Comparison of ENCODE assay signal across 17 cellular contexts in genomic region chr1:219298581-219299148, GRCh38.
DNase-seq lines count a peak whose midpoint lies in the region; ATAC-seq, FAIRE-seq and TF ChIP-seq lines count a peak whose summit lies in the region.
"Had no signal": no experiment of that assay in that cellular context is flagged by ENCODE, and none has a peak within 500 bp of the region (broad histone marks: within the 10 kb centered on the region; RNA-seq: fewer than 3 reads in every experiment).

No MANE protein-coding gene starts in this region.

- no peaks in the 10 kb centered on the region for H4K20me1 ChIP-seq in endothelial cell of umbilical vein (replicated peaks; ENCODE audit: control insufficient read depth, extremely low read depth, insufficient read depth, low read length)

- BruUV-seq in endothelial cell of umbilical vein (replicated peaks; lab: Mats Ljungman, UMichigan) = no TSS peak

- POLR2A ChIA-PET in endothelial cell of umbilical vein (lab: Charles Lee) = no interaction called here

- no peaks in the 10 kb centered on the region for H3K9me3 ChIP-seq in endothelial cell of umbilical vein (replicated peaks; ENCODE audit: control insufficient read depth, insufficient read depth, low read length)
- H3K9me3 ChIP-seq in thoracic aorta = no peaks in the 10 kb centered on the region
- no peaks in the 10 kb centered on the region for H3K9me3 ChIP-seq in BE2C
- H3K9me3 ChIP-seq: HAP-1 had no signal

- no peak overlapping the region; the same call in 1 of the 2 replicates for H3K4me3 Mint-ChIP-seq in HFFc6
- H3K4me3 Mint-ChIP-seq: activated naive CD4-positive, alpha-beta T cell treated with anti-CD3 and anti-CD28 coated beads for 36 hours; naive thymus-derived CD4-positive, alpha-beta T cell had no signal

- no peak overlapping the region for H3K4me2 ChIP-seq in endothelial cell of umbilical vein (ENCODE audit: insufficient read depth, low read length)

- no peaks in the 10 kb centered on the region for H3K27me3 ChIP-seq in endothelial cell of umbilical vein (ENCODE audit: control insufficient read depth in 2 of 2, insufficient read depth in 2 of 2, low read length in 2 of 2)
- H3K27me3 ChIP-seq in thoracic aorta (replicated peaks; ENCODE audit: insufficient read depth) = no peaks in the 10 kb centered on the region
- no peaks in the 10 kb centered on the region for H3K27me3 ChIP-seq in BE2C

- H3K9me1 ChIP-seq in endothelial cell of umbilical vein (replicated peaks; ENCODE audit: control insufficient read depth, extremely low read depth, insufficient read depth, low read length) = no peaks in the 10 kb centered on the region

- peak; percentile 74 for DNase-seq in HFFc6
- DNase-seq in endothelial cell of umbilical vein (ENCODE audit: low read depth, low spot score) = peak; percentile 71
- DNase-seq in kidney glomerular epithelial cell (lab: John Stamatoyannopoulos, UW) = peak; percentile 75
- no peak for DNase-seq in thoracic aorta (ENCODE audit: low spot score)
- DNase-seq in BE2C = no peak
- DNase-seq in NOMO-1 (lab: John Stamatoyannopoulos, UW; ENCODE audit: unreplicated experiment in 2 of 2) = no peak
- DNase-seq in posterior vena cava (ENCODE audit: low spot score) = no peak
- DNase-seq: activated naive CD4-positive, alpha-beta T cell treated with anti-CD3 and anti-CD28 coated beads for 36 hours; naive thymus-derived CD4-positive, alpha-beta T cell; NCI-H2171 treated with DMSO at 0.1 percent for 48 hours; NK-92 treated with Interleukin-12 subunit alpha and Interleukin-12 subunit beta, amount 100 ng/mL, for 24 hours; stimulated activated naive CD8-positive, alpha-beta T cell treated with anti-CD3 and anti-CD28 coated beads, Interleukin-15, Interleukin-2, amounts not matched to agents 100 U/mL and 50 U/mL, for 24 hours had no signal

- peak overlapping the region; percentile 60; the same call in 1 of the 2 replicates for H3K27ac Mint-ChIP-seq in HFFc6
- H3K27ac Mint-ChIP-seq: activated naive CD4-positive, alpha-beta T cell treated with anti-CD3 and anti-CD28 coated beads for 36 hours; naive thymus-derived CD4-positive, alpha-beta T cell had no signal

- H3K27me3 Mint-ChIP-seq in HFFc6 (ENCODE audit: insufficient read depth) = no peaks in the 10 kb centered on the region; the same call in none of the 2 replicates

- no peak for FAIRE-seq in endothelial cell of umbilical vein (lab: Jason Lieb, UNC)
- FAIRE-seq: colon, islet of Langerhans had no signal

- H3K4me1 Mint-ChIP-seq in HFFc6 (ENCODE audit: low read depth) = peaks cover 53% of the 10 kb centered on the region; the same call in 1 of the 2 replicates
- H3K4me1 Mint-ChIP-seq: naive thymus-derived CD4-positive, alpha-beta T cell had no signal

- no peak for ATAC-seq in thoracic aorta (ENCODE audit: insufficient number of reproducible peaks, low FRiP score, low read depth)
- no peak for ATAC-seq in GM18868 (IDR thresholded peaks at IDR 0.05; ENCODE audit: unreplicated experiment)
- ATAC-seq: naive thymus-derived CD4-positive, alpha-beta T cell; stimulated activated naive CD8-positive, alpha-beta T cell treated with anti-CD3 and anti-CD28 coated beads, Interleukin-15, Interleukin-2, amounts not matched to agents 100 U/mL and 50 U/mL, for 24 hours had no signal

- peak overlapping the region; percentile 35 for H3K9ac ChIP-seq in endothelial cell of umbilical vein (replicated peaks; ENCODE audit: extremely low read depth, insufficient read depth, low read length)

- H3K79me2 ChIP-seq in endothelial cell of umbilical vein (ENCODE audit: control insufficient read depth, insufficient read depth, low read length) = no peaks in the 10 kb centered on the region

- H3K27ac ChIP-seq in endothelial cell of umbilical vein (ENCODE audit: insufficient read depth, low read depth, low read length) (peak overlapping the region; percentile 51), thoracic aorta (peak overlapping the region; percentile 85)
- H3K27ac ChIP-seq: SK-N-MC had no signal

- H3K9me3 Mint-ChIP-seq in HFFc6 = no peaks in the 10 kb centered on the region
- H3K9me3 Mint-ChIP-seq: activated naive CD4-positive, alpha-beta T cell treated with anti-CD3 and anti-CD28 coated beads for 36 hours had no signal

- no peaks in the 10 kb centered on the region for H3K36me3 Mint-ChIP-seq in HFFc6 (ENCODE audit: low read depth)

- H3K4me3 ChIP-seq in endothelial cell of umbilical vein (replicated peaks in 1 of 3; ENCODE audit: insufficient read depth in 1 of 3, low read depth in 1 of 3, low read length in 3 of 3) (no peak overlapping the region), thoracic aorta (no peak overlapping the region), BE2C (ENCODE audit: low read depth, low read length) (no peak overlapping the region)
- H3K4me3 ChIP-seq: HAP-1, SK-N-MC had no signal

- TF ChIP-seq CTCF in HFFc6 (IDR thresholded peaks at IDR 0.05) = no peak
- no peak for TF ChIP-seq CTCF in endothelial cell of umbilical vein (IDR thresholded peaks at IDR 0.05; ENCODE audit: extremely low read depth in 1 of 2, insufficient read depth in 1 of 2, low read depth in 1 of 2, low read length in 2 of 2)
- TF ChIP-seq CTCF in thoracic aorta (IDR thresholded peaks at IDR 0.05) = no peak
- no peak for TF ChIP-seq CTCF in BE2C (IDR thresholded peaks at IDR 0.05; ENCODE audit: low read depth, low read length)

- intact Hi-C loops in endothelial cell of umbilical vein (cut with micrococcal nuclease) (loop anchor here (1.0 kb wide), 1 partner anchor 19 kb away; no protein-coding TSS in a partner anchor), posterior vena cava (cut with DNase I) (no loop called here)

- dilution Hi-C loops in endothelial cell of umbilical vein (cut with MboI; ENCODE audit: extremely low pct_ligation_motif_present, low sequenced_read_pairs) = no loop called here

- no peak for TF ChIP-seq POLR2A in endothelial cell of umbilical vein (IDR thresholded peaks at IDR 0.05; ENCODE audit: low read depth, low read length)

- H3K36me3 ChIP-seq in endothelial cell of umbilical vein (ENCODE audit: control insufficient read depth in 2 of 2, extremely low read depth in 1 of 2, insufficient read depth in 2 of 2, low read length in 2 of 2) = no peaks in the 10 kb centered on the region
- no peaks in the 10 kb centered on the region for H3K36me3 ChIP-seq in thoracic aorta
- no peaks in the 10 kb centered on the region for H3K36me3 ChIP-seq in BE2C
- H3K36me3 ChIP-seq: HAP-1 had no signal

- H3K4me1 ChIP-seq in endothelial cell of umbilical vein (ENCODE audit: control insufficient read depth, extremely low read depth, insufficient read depth, low read length) (peaks cover 35% of the 10 kb centered on the region), thoracic aorta (ENCODE audit: control insufficient read depth in 1 of 2, low read depth in 2 of 2) (peaks cover 5 to 45% of the 10 kb centered on the region in 2 donors), BE2C (no peaks in the 10 kb centered on the region)
- H3K4me1 ChIP-seq: HAP-1 had no signal

- CTCF ChIA-PET in endothelial cell of umbilical vein (lab: Charles Lee) = interaction anchor here (1.0 kb wide), 1 partner anchor 27 kb away, joined by 3 read pairs; no protein-coding TSS in a partner anchor

- no peak overlapping the region for H2AFZ ChIP-seq in endothelial cell of umbilical vein (ENCODE audit: low read depth, low read length)

TF ChIP-seq in endothelial cell of umbilical vein, 7 proteins besides CTCF, POLR2A, EP300 and RAD21:
- TF ChIP-seq FOS (IDR thresholded peaks at IDR 0.05; ENCODE audit: borderline replicate concordance, insufficient read depth, low read length) = no peak
- no peak for TF ChIP-seq MAX (IDR thresholded peaks at IDR 0.05; ENCODE audit: insufficient read depth, insufficient read length)
- TF ChIP-seq EZH2 (IDR thresholded peaks at IDR 0.05; ENCODE audit: borderline replicate concordance, low read depth, low read length, severe bottlenecking) = no peak
- TF ChIP-seq GATA2 (IDR thresholded peaks at IDR 0.05; ENCODE audit: insufficient read depth, insufficient read length, low read depth, low read length) = no peak
- TF ChIP-seq POLR2AphosphoS5 (IDR thresholded peaks at IDR 0.05; ENCODE audit: insufficient read depth, low read depth, low read length) = no peak
- no peak for TF ChIP-seq MYC (IDR thresholded peaks at IDR 0.05; ENCODE audit: low read depth, low read length)
- TF ChIP-seq JUN (IDR thresholded peaks at IDR 0.05; ENCODE audit: borderline replicate concordance, insufficient read depth, insufficient read length, low read depth) = no peak
TF ChIP-seq in endothelial cell of umbilical vein: peak in this region for 0.

Comparison
In these comparisons a context has a peak if more than half of its experiments do, and no peak if none do; other contexts are left out.
1. DNase-seq: peak in HFFc6 (single experiment), endothelial cell of umbilical vein (single experiment) and kidney glomerular epithelial cell (single experiment); none in thoracic aorta (single experiment), BE2C (single experiment), NOMO-1 (0 of 2) and posterior vena cava (single experiment).